5 cellular contexts compared by ENCODE assay signal in the genomic region with DNA sequence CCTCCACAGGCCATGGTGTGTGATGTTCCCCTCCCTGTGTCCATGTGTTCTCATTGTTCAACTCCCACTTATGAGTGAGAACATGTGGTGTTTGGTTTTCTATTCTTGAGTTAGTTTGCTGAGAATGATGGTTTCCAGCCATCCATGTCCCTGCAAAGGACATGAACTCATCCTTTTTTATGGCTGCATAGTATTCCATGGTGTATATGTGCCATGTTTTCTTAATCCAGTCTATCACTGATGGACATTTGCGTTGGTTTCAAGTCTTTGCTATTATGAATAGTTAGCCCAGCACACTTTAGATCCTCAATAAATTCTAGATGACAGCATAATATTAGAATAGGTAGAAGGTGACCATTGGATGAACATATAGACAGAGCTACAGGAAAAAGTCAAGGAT. TPM values are rescaled to one million over a fixed set of nuclear protein-coding genes. Genes with fewer than 3 reads are reported as not detected.
"Had no signal": no experiment of that assay in that cellular context is flagged by ENCODE, and none has a peak within 500 bp of the region (broad histone marks: within the 10 kb centered on the region; RNA-seq: fewer than 3 reads in every experiment).

No MANE protein-coding gene starts in this region.

RNA-seq across cellular contexts. Expression of gene POU1F1, which starts 28.6 kb away (rescaled TPM):
- total RNA-seq: HepG2, HT-29, HT1080, IMR-90 had no signal
- polyA plus RNA-seq: HepG2, IgD-negative memory B cell, IMR-90 had no signal
